In the genomic region with DNA sequence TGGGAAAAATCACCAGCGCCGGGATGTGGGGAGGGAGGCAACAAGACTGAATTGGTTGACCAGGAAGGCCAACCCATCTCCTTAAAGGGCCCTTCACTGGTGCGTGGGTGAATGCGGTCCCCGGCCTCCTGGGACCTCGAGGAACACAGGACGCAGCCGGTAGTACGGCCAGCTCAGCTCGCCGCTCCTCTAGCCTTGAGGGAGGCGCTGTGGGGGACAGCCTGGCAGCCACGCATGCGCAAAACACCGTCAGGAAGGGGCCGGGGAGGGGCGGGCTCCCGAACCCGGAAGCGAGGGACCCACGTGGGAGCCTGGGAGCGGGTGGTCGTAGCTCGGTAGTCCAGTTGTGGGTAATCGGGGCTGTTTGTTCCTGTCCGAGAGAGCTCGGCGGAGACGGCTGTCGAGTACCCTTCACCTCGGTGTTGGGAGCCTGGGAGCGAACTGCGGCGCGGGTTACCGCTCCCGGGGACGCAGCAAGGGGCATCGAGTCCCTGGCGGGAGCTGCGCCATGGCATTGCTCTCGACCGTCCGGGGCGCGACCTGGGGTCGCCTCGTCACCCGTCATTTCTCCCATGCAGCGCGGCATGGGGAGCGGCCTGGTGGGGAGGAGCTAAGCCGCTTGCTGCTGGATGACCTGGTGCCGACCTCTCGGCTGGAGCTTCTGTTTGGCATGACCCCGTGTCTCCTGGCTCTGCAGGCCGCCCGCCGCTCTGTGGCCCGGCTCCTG, we compare ENCODE assay signal across 8 cellular contexts. TPM values are rescaled to one million over a fixed set of nuclear protein-coding genes. Genes with fewer than 3 reads are reported as not detected.
DNase-seq lines count a peak whose midpoint lies in the region; ATAC-seq and TF ChIP-seq lines count a peak whose summit lies in the region.

A gene with protein sequence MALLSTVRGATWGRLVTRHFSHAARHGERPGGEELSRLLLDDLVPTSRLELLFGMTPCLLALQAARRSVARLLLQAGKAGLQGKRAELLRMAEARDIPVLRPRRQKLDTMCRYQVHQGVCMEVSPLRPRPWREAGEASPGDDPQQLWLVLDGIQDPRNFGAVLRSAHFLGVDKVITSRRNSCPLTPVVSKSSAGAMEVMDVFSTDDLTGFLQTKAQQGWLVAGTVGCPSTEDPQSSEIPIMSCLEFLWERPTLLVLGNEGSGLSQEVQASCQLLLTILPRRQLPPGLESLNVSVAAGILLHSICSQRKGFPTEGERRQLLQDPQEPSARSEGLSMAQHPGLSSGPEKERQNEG (plus strand): TSS at position 281 of the 727 bp plus-strand sequence. CDS start 228 bp downstream, at position 509.

- H3K4me1 ChIP-seq in left lung: peaks cover 15 to 41% of the 10 kb centered on the region in 2 donors

- peak; percentile 82 for ATAC-seq in GM19043 (IDR thresholded peaks at IDR 0.05; ENCODE audit: low read depth, unreplicated experiment)
- peak; percentile 80 for ATAC-seq in HG03432 (IDR thresholded peaks at IDR 0.05; ENCODE audit: unreplicated experiment)
- peak; percentile 96 for ATAC-seq in left lung

- DNase-seq in Ammon's horn (ENCODE audit: low spot score) (peak; percentile 97), NCI-H526 treated with DMSO at 0.1 percent for 48 hours (lab: John Stamatoyannopoulos, UW) (peak; percentile 69), coronary artery (ENCODE audit: low spot score) (peak; percentile 94), left lung (peak; percentile 95 to 97)
- peak; percentile 91 for DNase-seq in activated CD4-positive, alpha-beta T cell treated with anti-CD3 and anti-CD28 coated beads, Interleukin-2, amount 10 ng/mL, durations not matched to agents 7 days and 5 days
- peak; percentile 92 to 93 for DNase-seq in stimulated activated CD4-positive, alpha-beta T cell treated with anti-CD3 and anti-CD28 coated beads, Interleukin-2, amount 100 ng/mL, for 24 hours

- H3K27me3 Mint-ChIP-seq in activated CD4-positive, alpha-beta T cell treated with anti-CD3 and anti-CD28 coated beads, Interleukin-2, amount 10 ng/mL, durations not matched to agents 7 days and 5 days: no peaks in the 10 kb centered on the region

- no peaks in the 10 kb centered on the region for H3K27me3 ChIP-seq in left lung

- intact Hi-C loops in left lung (cut with DNase I): no loop called here

- POLR2A ChIA-PET in activated CD4-positive, alpha-beta T cell treated with anti-CD3 and anti-CD28 coated beads, Interleukin-2, amount 10 ng/mL, durations not matched to agents 7 days and 5 days (lab: Charles Lee): interaction anchor here (1.4 kb wide), 1 partner anchor 9 kb away, joined by 8 read pairs; no protein-coding TSS in a partner anchor

- CTCF ChIA-PET in activated CD4-positive, alpha-beta T cell treated with anti-CD3 and anti-CD28 coated beads, Interleukin-2, amount 10 ng/mL, durations not matched to agents 7 days and 5 days (lab: Charles Lee): interaction anchor here (0.6 to 3.6 kb wide), 11 partner anchors 9 to 772 kb away, joined by 3 to 14 read pairs (median 4); no protein-coding TSS in a partner anchor

- peaks cover 42% of the 10 kb centered on the region for H3K4me1 Mint-ChIP-seq in activated CD4-positive, alpha-beta T cell treated with anti-CD3 and anti-CD28 coated beads, Interleukin-2, amount 10 ng/mL, durations not matched to agents 7 days and 5 days

- H3K27ac ChIP-seq in coronary artery: peak within 1 kb of the TSS; percentile 64 to 93
- H3K27ac ChIP-seq in left lung: peak within 1 kb of the TSS; percentile 73 to 78

- no peaks in the 10 kb centered on the region for H3K9me3 Mint-ChIP-seq in activated CD4-positive, alpha-beta T cell treated with anti-CD3 and anti-CD28 coated beads, Interleukin-2, amount 10 ng/mL, durations not matched to agents 7 days and 5 days

- no peaks in the 10 kb centered on the region for H3K9me3 ChIP-seq in left lung

- TF ChIP-seq CTCF in coronary artery (IDR thresholded peaks at IDR 0.05) (no peak), left lung (IDR thresholded peaks at IDR 0.05) (no peak)

- peaks cover 5% of the 10 kb centered on the region for H3K36me3 Mint-ChIP-seq in activated CD4-positive, alpha-beta T cell treated with anti-CD3 and anti-CD28 coated beads, Interleukin-2, amount 10 ng/mL, durations not matched to agents 7 days and 5 days (ENCODE audit: low read depth)

- peak within 1 kb of the TSS; percentile 79 for H3K4me3 Mint-ChIP-seq in activated CD4-positive, alpha-beta T cell treated with anti-CD3 and anti-CD28 coated beads, Interleukin-2, amount 10 ng/mL, durations not matched to agents 7 days and 5 days

- no peaks in the 10 kb centered on the region for H3K36me3 ChIP-seq in left lung

- peak within 1 kb of the TSS; percentile 94 for H3K27ac Mint-ChIP-seq in activated CD4-positive, alpha-beta T cell treated with anti-CD3 and anti-CD28 coated beads, Interleukin-2, amount 10 ng/mL, durations not matched to agents 7 days and 5 days

- H3K4me3 ChIP-seq in coronary artery (peak within 1 kb of the TSS; percentile 95), left lung (peak within 1 kb of the TSS; percentile 95 to 99)

RNA-seq across cellular contexts. Expression of the gene that starts here (rescaled TPM):
- 1 to 10 TPM; 6.8 to 8.6 TPM for total RNA-seq in activated CD4-positive, alpha-beta T cell treated with anti-CD3 and anti-CD28 coated beads, Interleukin-2, amount 10 ng/mL, durations not matched to agents 7 days and 5 days
- total RNA-seq in left lung: 1 to 10 TPM; 5.2 to 6.4 TPM

Comparison
In these comparisons a context has a peak if more than half of its experiments do, and no peak if none do; other contexts are left out.
1. Peak in every context shown above with its lines: DNase-seq, ATAC-seq, H3K4me3 ChIP-seq and H3K27ac ChIP-seq.